In genomic region chr12:131005161-131006035, GRCh38 we compare ENCODE assay signal across 14 cellular contexts. TPM values are rescaled to one million over a fixed set of nuclear protein-coding genes. Genes with fewer than 3 reads are reported as not detected.
"Had no signal": no experiment of that assay in that cellular context is flagged by ENCODE, and none has a peak within 500 bp of the region (broad histone marks: within the 10 kb centered on the region; RNA-seq: fewer than 3 reads in every experiment).

No MANE protein-coding gene starts in this region.

- H3K79me2 ChIP-seq: parathyroid adenoma had no signal

- H3K4me1 ChIP-seq: parathyroid adenoma had no signal

- H3K36me3 ChIP-seq: neural progenitor cell, suprapubic skin had no signal

- H3K4me3 ChIP-seq: neural progenitor cell, smooth muscle cell, suprapubic skin had no signal

- DNase-seq: activated CD4-positive, alpha-beta memory T cell treated with anti-CD3 and anti-CD28 coated beads for 36 hours; activated effector memory CD4-positive, alpha-beta T cell treated with anti-CD3 and anti-CD28 coated beads, Interleukin-2, amount 50 U/mL, for 16 hours; activated T-cell treated with anti-CD3 and anti-CD28 coated beads, Interleukin-2, amount 50 U/mL, for 4 hours; amygdala; cortex of kidney; effector CD8-positive, alpha-beta T cell; foreskin melanocyte; left ventricle myocardium superior had no signal

- H3K4me2 ChIP-seq: neural progenitor cell, smooth muscle cell had no signal

- H3K9me3 ChIP-seq: suprapubic skin had no signal

- H2AFZ ChIP-seq: neural progenitor cell, parathyroid adenoma had no signal

- ATAC-seq: activated T-cell treated with anti-CD3 and anti-CD28 coated beads, Interleukin-2, amount 50 U/mL, for 4 hours; left ventricle myocardium superior; right cardiac atrium; stimulated activated memory B cell treated with anti-CD40 and anti-IgM and Interleukin-4, amounts not matched to agents 10 μg/mL and 1 μg/mL and 100 μg/mL, for 72 hours had no signal

- H3K27ac ChIP-seq: neural progenitor cell, parathyroid adenoma, suprapubic skin had no signal

- H3K27me3 ChIP-seq: neural progenitor cell had no signal

RNA-seq across cellular contexts. Expression of gene ADGRD1, which starts 51.7 kb away (rescaled TPM):
- total RNA-seq: smooth muscle cell had no signal
